Comparison of ENCODE assay signal across 12 cellular contexts in genomic region chr4:1177274-1178141, GRCh38. TPM values are rescaled to one million over a fixed set of nuclear protein-coding genes. Genes with fewer than 3 reads are reported as not detected.
DNase-seq lines count a peak whose midpoint lies in the region; ATAC-seq and TF ChIP-seq lines count a peak whose summit lies in the region.
"Had no signal": no experiment of that assay in that cellular context is flagged by ENCODE, and none has a peak within 500 bp of the region (broad histone marks: within the 10 kb centered on the region; RNA-seq: fewer than 3 reads in every experiment).

No MANE protein-coding gene starts in this region.

- H3K4me1 ChIP-seq in right cardiac atrium (ENCODE audit: control insufficient read depth, insufficient read depth, low read length) (no peaks in the 10 kb centered on the region), tibial nerve (peaks cover 0 to 20% (median 5%) of the 10 kb centered on the region in 4 donors)

- no peak for TF ChIP-seq POLR2A in tibial nerve (IDR thresholded peaks at IDR 0.05)

- WGBS in right cardiac atrium = 77% methylated on average over 28 of the region's 28 CpGs
- WGBS in tibial nerve, 2 donors = 77 to 81% methylated on average over 26 to 28 of the region's 28 CpGs

- H3K27me3 Mint-ChIP-seq in activated CD8-positive, alpha-beta T cell treated with anti-CD3 and anti-CD28 coated beads for 36 hours = peaks cover 8% of the 10 kb centered on the region

- H3K4me3 Mint-ChIP-seq in activated CD8-positive, alpha-beta T cell treated with anti-CD3 and anti-CD28 coated beads for 36 hours = no peak overlapping the region

- CTCF ChIA-PET in activated CD8-positive, alpha-beta T cell treated with anti-CD3 and anti-CD28 coated beads for 36 hours (lab: Charles Lee) = interaction anchor here (1.5 kb wide), 1 partner anchor 47 kb away, joined by 3 read pairs; no protein-coding TSS in a partner anchor

- peaks cover 16% of the 10 kb centered on the region for H3K9me3 Mint-ChIP-seq in activated CD8-positive, alpha-beta T cell treated with anti-CD3 and anti-CD28 coated beads for 36 hours

- H3K4me3 ChIP-seq in right cardiac atrium (ENCODE audit: low read length) (no peak overlapping the region), tibial nerve (no peak overlapping the region)
- H3K4me3 ChIP-seq: thoracic aorta had no signal

- H3K36me3 Mint-ChIP-seq in activated CD8-positive, alpha-beta T cell treated with anti-CD3 and anti-CD28 coated beads for 36 hours (ENCODE audit: low read depth) = peaks cover 8% of the 10 kb centered on the region

- POLR2A ChIA-PET in activated CD8-positive, alpha-beta T cell treated with anti-CD3 and anti-CD28 coated beads for 36 hours (lab: Charles Lee) = interaction anchor here (0.7 to 1.6 kb wide), 3 partner anchors 24 to 87 kb away, joined by 3 to 4 read pairs (median 3); no protein-coding TSS in a partner anchor

- DNase-seq in activated CD8-positive, alpha-beta T cell treated with anti-CD3 and anti-CD28 coated beads for 36 hours = peak; percentile 72
- DNase-seq in right cardiac atrium (peak in 2 of 3 donors; percentile 69 to 73), tibial nerve (ENCODE audit: low spot score in 2 of 2) (no peak), HuH-7.5 (ENCODE audit: low spot score) (no peak)
- peak; percentile 65 for DNase-seq in stimulated activated CD8-positive, alpha-beta memory T cell treated with anti-CD3 and anti-CD28 coated beads, Interleukin-4, amount 100 ng/mL, for 48 hours
- DNase-seq: brain microvascular endothelial cell, NCI-H2107 had no signal

- intact Hi-C loops in activated CD8-positive, alpha-beta T cell treated with anti-CD3 and anti-CD28 coated beads for 36 hours (cut with micrococcal nuclease) = no loop called here
- intact Hi-C loops in right cardiac atrium (cut with DNase I) = loop anchor here in 1 of 4 donors (10.0 kb wide), 1 partner anchor 57 kb away; no protein-coding TSS in a partner anchor

- H3K9me3 ChIP-seq in right cardiac atrium (ENCODE audit: control insufficient read depth, low read length) = no peaks in the 10 kb centered on the region
- no peaks in the 10 kb centered on the region for H3K9me3 ChIP-seq in tibial nerve
- H3K9me3 ChIP-seq: thoracic aorta had no signal

- peak; percentile 43 for ATAC-seq in HG02798 (IDR thresholded peaks at IDR 0.05; ENCODE audit: poor library complexity, unreplicated experiment)
- peak; percentile 67 for ATAC-seq in activated CD8-positive, alpha-beta T cell treated with anti-CD3 and anti-CD28 coated beads for 36 hours
- ATAC-seq in right cardiac atrium = peak; percentile 64 to 69
- ATAC-seq in HG02970 (IDR thresholded peaks at IDR 0.05; ENCODE audit: low FRiP score, unreplicated experiment) = no peak
- no peak for ATAC-seq in HG03520 (IDR thresholded peaks at IDR 0.05; ENCODE audit: unreplicated experiment)

- no peaks in the 10 kb centered on the region for H3K36me3 ChIP-seq in tibial nerve
- H3K36me3 ChIP-seq: brain microvascular endothelial cell, thoracic aorta had no signal

- TF ChIP-seq CTCF in activated CD8-positive, alpha-beta T cell treated with anti-CD3 and anti-CD28 coated beads for 36 hours (IDR thresholded peaks at IDR 0.05) = no peak
- TF ChIP-seq CTCF in tibial nerve (IDR thresholded peaks at IDR 0.05) = no peak

- H3K27ac Mint-ChIP-seq in activated CD8-positive, alpha-beta T cell treated with anti-CD3 and anti-CD28 coated beads for 36 hours = no peak overlapping the region

- TF ChIP-seq EP300 in tibial nerve (IDR thresholded peaks at IDR 0.05) = no peak

- H3K27ac ChIP-seq in right cardiac atrium (ENCODE audit: low read length) (peak overlapping the region; percentile 48), tibial nerve (no peak overlapping the region)
- H3K27ac ChIP-seq: brain microvascular endothelial cell, thoracic aorta had no signal

- peaks cover 21% of the 10 kb centered on the region for H3K4me1 Mint-ChIP-seq in activated CD8-positive, alpha-beta T cell treated with anti-CD3 and anti-CD28 coated beads for 36 hours (ENCODE audit: low read depth)

- no peaks in the 10 kb centered on the region for H3K27me3 ChIP-seq in right cardiac atrium (ENCODE audit: control insufficient read depth, insufficient read depth)
- H3K27me3 ChIP-seq in tibial nerve = peaks cover 0 to 1% of the 10 kb centered on the region in 2 donors

RNA-seq across cellular contexts. Expression of gene SPON2, which starts 5.1 kb away (rescaled TPM):
- total RNA-seq in activated CD8-positive, alpha-beta T cell treated with anti-CD3 and anti-CD28 coated beads for 36 hours = 10 to 100 TPM in 1 of 2 experiments, 1 to 10 TPM in 1; 9.9 to 10.5 TPM
- total RNA-seq in right cardiac atrium = 10 to 100 TPM; 12.2 to 27.4 (median 14.2) TPM
- polyA plus RNA-seq in right cardiac atrium = 9.6 TPM
- 10 to 100 TPM; 39.3 to 91.0 (median 45.5) TPM for total RNA-seq in tibial nerve
- total RNA-seq: G401 had no signal

Comparison
In these comparisons a context has a peak if more than half of its experiments do, and no peak if none do; other contexts are left out.
1. ATAC-seq: peak in HG02798 (single experiment), activated CD8-positive, alpha-beta T cell treated with anti-CD3 and anti-CD28 coated beads for 36 hours (single experiment) and right cardiac atrium (2 of 2); none in HG02970 (single experiment) and HG03520 (single experiment).
2. DNase-seq: peak in activated CD8-positive, alpha-beta T cell treated with anti-CD3 and anti-CD28 coated beads for 36 hours (single experiment), right cardiac atrium (2 of 3) and stimulated activated CD8-positive, alpha-beta memory T cell treated with anti-CD3 and anti-CD28 coated beads, Interleukin-4, amount 100 ng/mL, for 48 hours (single experiment); none in tibial nerve (0 of 2) and HuH-7.5 (single experiment).